ENCODE assay signal across 8 cellular contexts in the genomic region with DNA sequence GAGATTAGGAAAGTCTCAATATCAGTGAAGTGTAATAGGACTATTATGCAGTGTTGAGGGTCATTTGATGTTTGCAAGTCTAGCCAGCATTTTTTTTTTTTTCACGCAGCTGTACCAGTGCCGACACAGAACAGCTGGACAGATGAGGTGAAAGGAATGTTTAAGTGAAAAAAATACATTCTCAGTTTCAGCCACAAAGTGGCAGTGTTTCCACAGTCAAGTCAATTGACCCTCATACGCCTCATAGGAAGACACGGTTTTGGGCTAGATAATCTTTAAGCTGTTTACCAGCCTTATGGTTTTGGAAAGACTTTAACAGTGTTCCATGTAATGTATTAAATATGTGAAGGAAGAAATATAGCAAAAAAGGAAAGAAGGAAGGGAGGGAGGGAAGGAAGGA.
DNase-seq lines count a peak whose midpoint lies in the region; ATAC-seq and TF ChIP-seq lines count a peak whose summit lies in the region.

No MANE protein-coding gene starts in this region.

- DNase-seq in BJ (ENCODE audit: low read depth) (peak; percentile 16), NCI-H526 (lab: John Stamatoyannopoulos, UW) (peak; percentile 45 to 71), dermis microvascular lymphatic vessel endothelial cell (ENCODE audit: low read depth in 2 of 2) (peak; percentile 3 to 41), middle frontal gyrus (ENCODE audit: extremely low spot score, low spot score) (peak; percentile 53)
- DNase-seq in activated T-cell treated with anti-CD3 and anti-CD28 coated beads, Interleukin-2, amount 50 U/mL, for 4 hours, result no peak
- no peak for DNase-seq in activated CD8-positive, alpha-beta memory T cell treated with anti-CD3 and anti-CD28 coated beads, Interleukin-2, amount 50 U/mL, for 4 hours

- H3K36me3 ChIP-seq in BJ (ENCODE audit: control insufficient read depth, insufficient read depth, low read length), result no peaks in the 10 kb centered on the region

- peak; percentile 98 for ATAC-seq in GM19023 (IDR thresholded peaks at IDR 0.05; ENCODE audit: unreplicated experiment)
- ATAC-seq in HG03066 (IDR thresholded peaks at IDR 0.05; ENCODE audit: low read depth, unreplicated experiment), result peak; percentile 90
- ATAC-seq in activated T-cell treated with anti-CD3 and anti-CD28 coated beads, Interleukin-2, amount 50 U/mL, for 4 hours, result no peak

- H3K9me3 Mint-ChIP-seq in activated T-cell treated with anti-CD3 and anti-CD28 coated beads, Interleukin-2, amount 50 U/mL, for 4 hours, result peaks cover 11% of the 10 kb centered on the region

- H3K27me3 Mint-ChIP-seq in activated T-cell treated with anti-CD3 and anti-CD28 coated beads, Interleukin-2, amount 50 U/mL, for 4 hours (ENCODE audit: low read depth), result no peaks in the 10 kb centered on the region

- H3K36me3 Mint-ChIP-seq in activated T-cell treated with anti-CD3 and anti-CD28 coated beads, Interleukin-2, amount 50 U/mL, for 4 hours (ENCODE audit: insufficient read depth), result no peaks in the 10 kb centered on the region

- H3K27me3 ChIP-seq in BJ (ENCODE audit: control insufficient read depth, insufficient read depth, low read length), result no peaks in the 10 kb centered on the region

- H3K4me3 ChIP-seq in BJ (ENCODE audit: low read depth, low read length), result no peak overlapping the region

- peak; percentile 52 for TF ChIP-seq CTCF in BJ (IDR thresholded peaks at IDR 0.05; ENCODE audit: insufficient read depth, low read depth, low read length)

- POLR2A ChIA-PET in BJ (lab: Charles Lee), result no interaction called here

- CTCF ChIA-PET in BJ (lab: Yijun Ruan, JAX), result interaction anchor here (0.6 to 4.3 kb wide), 38 partner anchors 8 to 311 kb away, joined by 3 to 54 read pairs (median 4); no protein-coding TSS in a partner anchor

- H3K4me1 Mint-ChIP-seq in activated T-cell treated with anti-CD3 and anti-CD28 coated beads, Interleukin-2, amount 50 U/mL, for 4 hours (ENCODE audit: low read depth), result no peaks in the 10 kb centered on the region

- H3K4me3 Mint-ChIP-seq in activated T-cell treated with anti-CD3 and anti-CD28 coated beads, Interleukin-2, amount 50 U/mL, for 4 hours, result no peak overlapping the region

Comparison
In these comparisons a context has a peak if more than half of its experiments do, and no peak if none do; other contexts are left out.
1. DNase-seq: peak in BJ (single experiment), NCI-H526 (2 of 2), dermis microvascular lymphatic vessel endothelial cell (2 of 2) and middle frontal gyrus (single experiment); none in activated T-cell treated with anti-CD3 and anti-CD28 coated beads, Interleukin-2, amount 50 U/mL, for 4 hours (single experiment) and activated CD8-positive, alpha-beta memory T cell treated with anti-CD3 and anti-CD28 coated beads, Interleukin-2, amount 50 U/mL, for 4 hours (single experiment).
2. ATAC-seq: peak in GM19023 (single experiment) and HG03066 (single experiment); none in activated T-cell treated with anti-CD3 and anti-CD28 coated beads, Interleukin-2, amount 50 U/mL, for 4 hours (0 of 2).